Comparison of ENCODE assay signal across 1 cellular context in the genomic region with DNA sequence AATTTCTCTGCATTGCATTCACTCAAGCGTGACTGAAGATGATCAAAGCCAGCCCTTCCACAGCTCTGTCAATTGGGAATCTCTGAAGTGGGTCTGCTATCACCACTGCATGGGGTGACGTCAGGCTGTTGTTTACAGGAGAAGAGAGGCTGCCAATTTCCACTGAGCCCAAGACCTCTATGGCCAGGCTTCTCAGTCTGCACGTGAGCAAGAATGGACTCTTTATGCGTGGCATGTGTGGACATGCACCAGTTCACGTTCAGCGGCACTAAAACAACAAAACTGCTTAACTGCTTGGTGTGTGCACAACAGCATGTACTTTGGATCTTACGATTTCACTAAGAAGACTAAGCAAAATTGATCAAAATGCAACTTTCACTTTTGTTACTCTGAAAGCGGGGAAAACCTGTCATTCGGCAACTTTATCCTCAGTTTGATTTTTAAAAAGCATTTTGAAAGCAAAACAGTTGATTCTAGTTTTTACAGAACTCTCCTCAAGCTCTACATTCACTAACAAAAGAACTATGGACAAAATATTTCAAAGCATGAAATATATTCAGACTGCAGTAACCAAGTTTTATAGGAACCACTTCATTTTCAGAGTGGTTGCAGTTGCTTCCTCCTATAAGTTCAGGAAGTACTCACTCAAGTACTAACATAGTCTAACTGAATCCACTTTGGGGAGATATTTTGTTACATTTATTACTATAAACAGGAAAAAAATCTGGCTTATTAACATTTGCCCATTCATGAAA.
TF ChIP-seq lines count a peak whose summit lies in the region.

No MANE protein-coding gene starts in this region.

TF ChIP-seq in HEK293, 187 proteins besides CTCF, POLR2A, EP300 and RAD21 (continued from another document):
- TF ChIP-seq, protein P1, sequence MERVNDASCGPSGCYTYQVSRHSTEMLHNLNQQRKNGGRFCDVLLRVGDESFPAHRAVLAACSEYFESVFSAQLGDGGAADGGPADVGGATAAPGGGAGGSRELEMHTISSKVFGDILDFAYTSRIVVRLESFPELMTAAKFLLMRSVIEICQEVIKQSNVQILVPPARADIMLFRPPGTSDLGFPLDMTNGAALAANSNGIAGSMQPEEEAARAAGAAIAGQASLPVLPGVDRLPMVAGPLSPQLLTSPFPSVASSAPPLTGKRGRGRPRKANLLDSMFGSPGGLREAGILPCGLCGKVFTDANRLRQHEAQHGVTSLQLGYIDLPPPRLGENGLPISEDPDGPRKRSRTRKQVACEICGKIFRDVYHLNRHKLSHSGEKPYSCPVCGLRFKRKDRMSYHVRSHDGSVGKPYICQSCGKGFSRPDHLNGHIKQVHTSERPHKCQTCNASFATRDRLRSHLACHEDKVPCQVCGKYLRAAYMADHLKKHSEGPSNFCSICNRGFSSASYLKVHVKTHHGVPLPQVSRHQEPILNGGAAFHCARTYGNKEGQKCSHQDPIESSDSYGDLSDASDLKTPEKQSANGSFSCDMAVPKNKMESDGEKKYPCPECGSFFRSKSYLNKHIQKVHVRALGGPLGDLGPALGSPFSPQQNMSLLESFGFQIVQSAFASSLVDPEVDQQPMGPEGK (tag by site-specific recombination; IDR thresholded peaks at IDR 0.05) = no peak
- no peak for TF ChIP-seq ZNF654 (tag by site-specific recombination; IDR thresholded peaks at IDR 0.05; ENCODE audit: low read depth)
- no peak for TF ChIP-seq EGR2 (tag by site-specific recombination; IDR thresholded peaks at IDR 0.05; ENCODE audit: low read depth)
- TF ChIP-seq ZNF600 (tag by site-specific recombination; IDR thresholded peaks at IDR 0.05) = peak; percentile 53; the same call in 1 of the 2 replicates
- peak; percentile 64; the same call in 1 of the 2 replicates for TF ChIP-seq OVOL3 (tag by site-specific recombination; IDR thresholded peaks at IDR 0.05)
